ENCODE assay signal across 8 cellular contexts in genomic region chr5:130109152-130109551, GRCh38.
DNase-seq lines count a peak whose midpoint lies in the region; ATAC-seq and TF ChIP-seq lines count a peak whose summit lies in the region.

No MANE protein-coding gene starts in this region.

- H3K36me3 ChIP-seq in BE2C (no peaks in the 10 kb centered on the region), upper lobe of right lung (no peaks in the 10 kb centered on the region)

- TF ChIP-seq CTCF in BE2C (IDR thresholded peaks at IDR 0.05; ENCODE audit: low read depth, low read length) (peak; percentile 71), RWPE1 (conservative IDR thresholded peaks at IDR 0.05; ENCODE audit: low read depth) (peak; percentile 72), foreskin keratinocyte (conservative IDR thresholded peaks at IDR 0.05) (peak; percentile 83), upper lobe of right lung (IDR thresholded peaks at IDR 0.05) (peak; percentile 52)

- H3K27me3 ChIP-seq in BE2C (peaks cover 13% of the 10 kb centered on the region; the same call in 1 of the 2 replicates), foreskin keratinocyte (no peaks in the 10 kb centered on the region), upper lobe of right lung (no peaks in the 10 kb centered on the region)

- intact Hi-C loops in upper lobe of right lung (cut with DNase I) = no loop called here

- H3K9me3 ChIP-seq in BE2C (no peaks in the 10 kb centered on the region), upper lobe of right lung (no peaks in the 10 kb centered on the region)

- ATAC-seq in GM18858 (IDR thresholded peaks at IDR 0.05; ENCODE audit: unreplicated experiment) (peak; percentile 53), HG03159 (IDR thresholded peaks at IDR 0.05; ENCODE audit: unreplicated experiment) (peak; percentile 70), foreskin keratinocyte (peak; percentile 49), upper lobe of right lung (peak; percentile 58)

- CTCF ChIA-PET in RWPE1 (lab: Yijun Ruan, JAX) = interaction anchor here (0.6 to 1.0 kb wide), 7 partner anchors 12 to 801 kb away, joined by 3 to 4 read pairs (median 3); no protein-coding TSS in a partner anchor

- no peak for DNase-seq in BE2C
- DNase-seq in RWPE1 (ENCODE audit: low spot score) = peak; percentile 57
- peak in 1 of 2 donors; percentile 29 for DNase-seq in foreskin keratinocyte
- DNase-seq in upper lobe of right lung = no peak
- DNase-seq in activated naive CD4-positive, alpha-beta T cell treated with anti-CD3 and anti-CD28 coated beads, Interleukin-2, amount 50 U/mL, for 16 hours = no peak
- no peak for DNase-seq in DMS79 (lab: John Stamatoyannopoulos, UW)

- H3K4me3 ChIP-seq in BE2C (ENCODE audit: low read depth, low read length) (no peak overlapping the region), upper lobe of right lung (no peak overlapping the region)

- POLR2A ChIA-PET in RWPE1 (lab: Yijun Ruan, JAX; ENCODE audit: low non-redundant PET) = no interaction called here

- H3K27ac ChIP-seq in RWPE1 (no peak overlapping the region), foreskin keratinocyte (no peak overlapping the region), upper lobe of right lung (no peak overlapping the region)

- H3K4me1 ChIP-seq in BE2C (no peaks in the 10 kb centered on the region), foreskin keratinocyte (no peaks in the 10 kb centered on the region), upper lobe of right lung (no peaks in the 10 kb centered on the region)
